ENCODE assay signal across 18 cellular contexts in genomic region chr19:1745589-1746031, GRCh38. TPM values are rescaled to one million over a fixed set of nuclear protein-coding genes. Genes with fewer than 3 reads are reported as not detected.
DNase-seq lines count a peak whose midpoint lies in the region; ATAC-seq and TF ChIP-seq lines count a peak whose summit lies in the region.
"Had no signal": no experiment of that assay in that cellular context is flagged by ENCODE, and none has a peak within 500 bp of the region (broad histone marks: within the 10 kb centered on the region; RNA-seq: fewer than 3 reads in every experiment).

No MANE protein-coding gene starts in this region.

- no peak overlapping the region for H3K4me3 Mint-ChIP-seq in T-cell

- H3K27ac ChIP-seq in HUES6 (ENCODE audit: low read depth, low read length) (no peak overlapping the region), psoas muscle (no peak overlapping the region)
- H3K27ac ChIP-seq: thoracic aorta had no signal

- CTCF ChIA-PET in T-cell (lab: Charles Lee): no interaction called here

- H3K9me3 Mint-ChIP-seq in T-cell: no peaks in the 10 kb centered on the region

- H3K4me1 ChIP-seq in HUES6 (ENCODE audit: control insufficient read depth, insufficient read depth, low read length): peaks cover 24% of the 10 kb centered on the region
- peaks cover 11% of the 10 kb centered on the region for H3K4me1 ChIP-seq in psoas muscle
- H3K4me1 ChIP-seq: BE2C had no signal

- no peaks in the 10 kb centered on the region for H3K9me3 ChIP-seq in HUES6 (ENCODE audit: control insufficient read depth, insufficient read depth, low read depth, low read length)
- H3K9me3 ChIP-seq in psoas muscle: no peaks in the 10 kb centered on the region
- H3K9me3 ChIP-seq: BE2C, thoracic aorta had no signal

- peaks cover 20 to 56% of the 10 kb centered on the region in 2 donors for H3K27me3 Mint-ChIP-seq in T-cell

- no peaks in the 10 kb centered on the region for H3K36me3 Mint-ChIP-seq in T-cell

- peaks cover 80% of the 10 kb centered on the region for H3K27me3 ChIP-seq in HUES6 (ENCODE audit: control insufficient read depth, insufficient read depth, low read length)
- H3K27me3 ChIP-seq in psoas muscle (ENCODE audit: insufficient read depth in 3 of 3, low read length in 2 of 3): peaks cover 0 to 78% (median 52%) of the 10 kb centered on the region in 3 donors

- intact Hi-C loops in psoas muscle (cut with DNase I): no loop called here

- no peak for TF ChIP-seq CTCF in psoas muscle (IDR thresholded peaks at IDR 0.05)

- POLR2A ChIA-PET in T-cell (lab: Charles Lee): no interaction called here

- H3K36me3 ChIP-seq in HUES6 (ENCODE audit: control insufficient read depth, insufficient read depth, low read length) (no peaks in the 10 kb centered on the region), psoas muscle (ENCODE audit: insufficient read depth in 1 of 2, low read depth in 1 of 2) (no peaks in the 10 kb centered on the region)
- H3K36me3 ChIP-seq: BE2C, thoracic aorta had no signal

- ATAC-seq in T-cell (replicated peaks in 1 of 4): no peak
- ATAC-seq in psoas muscle: no peak

- H3K4me3 ChIP-seq in HUES6 (ENCODE audit: low read depth, low read length) (peak overlapping the region; percentile 43), psoas muscle (no peak overlapping the region)
- H3K4me3 ChIP-seq: GM12878, thoracic aorta had no signal

- DNase-seq in CMK (ENCODE audit: low read depth): peak; percentile 72
- DNase-seq in ecto neural progenitor cell (ENCODE audit: low spot score): peak; percentile 63
- peak; percentile 46 for DNase-seq in left kidney (ENCODE audit: low read depth, low spot score)
- no peak for DNase-seq in COR-L47 (lab: John Stamatoyannopoulos, UW)
- DNase-seq in T-cell: no peak
- DNase-seq in psoas muscle: no peak
- no peak for DNase-seq in NCI-H524 treated with DMSO at 0.1 percent for 48 hours (lab: John Stamatoyannopoulos, UW)
- DNase-seq: activated CD4-positive, alpha-beta T cell treated with anti-CD3 and anti-CD28 coated beads for 1 hour; activated naive CD4-positive, alpha-beta T cell treated with anti-CD3 and anti-CD28 coated beads, Interleukin-2, amount 50 U/mL, for 16 hours; BE2C; stimulated activated CD4-positive, alpha-beta T cell treated with anti-CD3 and anti-CD28 coated beads, Interleukin-1b, Interleukin-23, amount 100 ng/mL, for 48 hours; stimulated activated CD8-positive, alpha-beta memory T cell treated with anti-CD3 and anti-CD28 coated beads, Interleukin-4, amount 100 ng/mL, for 48 hours; SW 1271 had no signal

- no peak overlapping the region for H3K9ac ChIP-seq in HUES6 (ENCODE audit: low read length)

- no peak overlapping the region for H3K27ac Mint-ChIP-seq in T-cell

- H3K4me1 Mint-ChIP-seq in T-cell: peaks cover 4 to 16% (median 11%) of the 10 kb centered on the region in 3 donors

- WGBS in psoas muscle, 3 donors: 1 to 2% (median 2%) methylated on average over 14 of the region's 14 CpGs

RNA-seq across cellular contexts. Expression of gene ONECUT3, which starts 7.7 kb away (rescaled TPM):
- total RNA-seq in T-cell (under 1 TPM in 2 of 5 donors, not detected in 3; 0.03 TPM), psoas muscle (not detected)
- polyA plus RNA-seq in psoas muscle: not detected
- total RNA-seq: cardiac septum, GM12878, myocyte had no signal
- polyA plus RNA-seq: GM12878 had no signal

Comparison
In these comparisons a context has a peak if more than half of its experiments do, and no peak if none do; other contexts are left out.
1. DNase-seq: peak in CMK (single experiment), ecto neural progenitor cell (single experiment) and left kidney (single experiment); none in COR-L47 (single experiment), T-cell (0 of 34), psoas muscle (0 of 2) and NCI-H524 treated with DMSO at 0.1 percent for 48 hours (single experiment).